In genomic region chr2:205768341-205768740, GRCh38 we compare ENCODE assay signal across 16 cellular contexts.
A peak's percentile ranks its signal among the peaks of the same experiment; 100 is the strongest.
DNase-seq lines count a peak whose midpoint lies in the region; ATAC-seq, FAIRE-seq and TF ChIP-seq lines count a peak whose summit lies in the region.
"Had no signal": no experiment of that assay in that cellular context is flagged by ENCODE, and none has a peak within 500 bp of the region (broad histone marks: within the 10 kb centered on the region; RNA-seq: fewer than 3 reads in every experiment).

No MANE protein-coding gene starts in this region.

- POLR2A ChIA-PET in IMR-90 (lab: Charles Lee; ENCODE audit: unreplicated experiment): no interaction called here

- TF ChIP-seq POLR2A in IMR-90 (IDR thresholded peaks at IDR 0.05; ENCODE audit: low read depth, low read length) (no peak), GM12892 (IDR thresholded peaks at IDR 0.05; ENCODE audit: low read depth, low read length) (no peak), erythroblast (IDR thresholded peaks at IDR 0.05; ENCODE audit: low read length) (no peak)

- H3K4me3 ChIP-seq in IMR-90 (ENCODE audit: insufficient read depth, low read depth, low read length): no peak overlapping the region
- no peak overlapping the region for H3K4me3 ChIP-seq in heart right ventricle
- no peak overlapping the region for H3K4me3 ChIP-seq in trophoblast cell (ENCODE audit: low read depth, low read length)
- H3K4me3 ChIP-seq: adrenal gland had no signal

- no peak overlapping the region for H2AK9ac ChIP-seq in IMR-90 (replicated peaks; ENCODE audit: low read depth, low read length, poor library complexity)

- peak overlapping the region; percentile 78; the same call in 2 of the 3 replicates for H2BK15ac ChIP-seq in IMR-90 (ENCODE audit: low read depth, low read length)

- 77% methylated on average over 5 of the region's 7 CpGs; no CpG with 5 or more reads in 1 of the 2 experiments for WGBS in IMR-90 (ENCODE audit: extremely low coverage in 2 of 2, insufficient read length in 1 of 2), 2 experiments
- 55 to 73% methylated on average over 7 of the region's 7 CpGs for WGBS in heart right ventricle, 2 donors
- WGBS in trophoblast cell (ENCODE audit: extremely low coverage, insufficient coverage, insufficient read length): no CpG with 5 or more reads among the region's 7 CpGs

- peak overlapping the region; percentile 79 for H4K91ac ChIP-seq in IMR-90 (ENCODE audit: insufficient read depth, low read depth, low read length)
- no peak overlapping the region for H4K91ac ChIP-seq in trophoblast cell (ENCODE audit: low read depth, low read length)

- peak overlapping the region; percentile 59 for H2BK5ac ChIP-seq in IMR-90 (ENCODE audit: low read depth, low read length, poor library complexity, severe bottlenecking)
- H2BK5ac ChIP-seq in trophoblast cell (ENCODE audit: low read depth, low read length, poor library complexity): no peak overlapping the region

- no peak for FAIRE-seq in GM12892 (lab: Jason Lieb, UNC)
- FAIRE-seq: HTR-8/SVneo had no signal

- peaks cover 27% of the 10 kb centered on the region for H3K9me1 ChIP-seq in IMR-90 (ENCODE audit: insufficient read depth, low read length)

- peak overlapping the region; percentile 24 for H2BK12ac ChIP-seq in trophoblast cell (ENCODE audit: low read length)

- peak overlapping the region; percentile 83 for H3K14ac ChIP-seq in IMR-90 (replicated peaks; ENCODE audit: low read depth, low read length)
- no peak overlapping the region for H3K14ac ChIP-seq in trophoblast cell (ENCODE audit: low read length)

- H4K12ac ChIP-seq in trophoblast cell (ENCODE audit: low read depth, low read length): no peak overlapping the region

- peak overlapping the region; percentile 87 for H2BK20ac ChIP-seq in IMR-90 (ENCODE audit: low read depth, low read length)

- ATAC-seq in IMR-90 (ENCODE audit: low read depth) (no peak), heart right ventricle (peak in 6 of 8 donors; percentile 61 to 94 (median 83)), HG03139 (IDR thresholded peaks at IDR 0.05; ENCODE audit: unreplicated experiment) (no peak)
- ATAC-seq: stimulated activated naive CD8-positive, alpha-beta T cell treated with anti-CD3 and anti-CD28 coated beads, Interleukin-15, amount 100 ng/mL, for 72 hours had no signal

- H3K79me1 ChIP-seq in IMR-90 (ENCODE audit: low read depth in 1 of 2, low read length in 2 of 2): no peaks in the 10 kb centered on the region
- H3K79me1 ChIP-seq in trophoblast cell (ENCODE audit: low read length): peaks cover 3% of the 10 kb centered on the region

- H3K23ac ChIP-seq in IMR-90 (ENCODE audit: low read depth, low read length): no peak overlapping the region; the same call in none of the 2 replicates
- H3K23ac ChIP-seq in trophoblast cell (ENCODE audit: low read length): no peak overlapping the region

- peak overlapping the region; percentile 79 for H2AK5ac ChIP-seq in IMR-90 (ENCODE audit: low read depth, low read length)
- H2AK5ac ChIP-seq in trophoblast cell (ENCODE audit: low read length): no peak overlapping the region

- CTCF ChIA-PET in IMR-90 (lab: Yijun Ruan, JAX): interaction anchor here (1.0 to 1.2 kb wide), 2 partner anchors 10 to 13 kb away, joined by 3 to 4 read pairs; no protein-coding TSS in a partner anchor

- H3K9me3 ChIP-seq in IMR-90 (ENCODE audit: control insufficient read depth, insufficient read depth, low read length): no peaks in the 10 kb centered on the region
- no peaks in the 10 kb centered on the region for H3K9me3 ChIP-seq in heart right ventricle
- no peaks in the 10 kb centered on the region for H3K9me3 ChIP-seq in trophoblast cell (ENCODE audit: insufficient read depth, low read depth, low read length)
- H3K9me3 ChIP-seq: adrenal gland had no signal

- no peak overlapping the region for H3K56ac ChIP-seq in IMR-90 (ENCODE audit: extremely low read depth, insufficient read depth, low read length)

- H4K20me1 ChIP-seq in IMR-90 (ENCODE audit: insufficient read depth, low read length): 0 out of 2 replicates have a peak, but pooled peaks cover 5% of the 10 kb centered on the region

- peak overlapping the region; percentile 47; the same call in 1 of the 2 replicates for H4K5ac ChIP-seq in IMR-90 (ENCODE audit: low read depth, low read length)

- H3K4me2 ChIP-seq in IMR-90 (ENCODE audit: low read depth, low read length): no peak overlapping the region
- no peak overlapping the region for H3K4me2 ChIP-seq in trophoblast cell (ENCODE audit: low read length)

- in situ Hi-C loops in IMR-90 (cut with MboI; ENCODE audit: low sequenced_read_pairs): no loop called here

- DNase-seq in IMR-90: peak; percentile 15
- DNase-seq in NCI-H510A treated with DMSO at 0.1 percent for 48 hours (lab: John Stamatoyannopoulos, UW): peak; percentile 82
- peak in 1 of 2 donors; percentile 38 for DNase-seq in heart right ventricle
- DNase-seq in trophoblast cell: no peak
- no peak for DNase-seq in GM12892 (ENCODE audit: insufficient read length)
- no peak for DNase-seq in erythroblast (lab: John Stamatoyannopoulos, UW)
- DNase-seq in SW 1271 (lab: John Stamatoyannopoulos, UW): no peak
- DNase-seq: activated B cell treated with CpG ODN at 0.5 μM for 24 hours; adrenal gland; effector CD8-positive, alpha-beta T cell; naive B cell; NCI-H1436 treated with DMSO at 0.1 percent for 48 hours; NCI-H524 treated with DMSO at 0.1 percent for 48 hours; stimulated activated naive CD8-positive, alpha-beta T cell treated with anti-CD3 and anti-CD28 coated beads, Interleukin-15, amount 100 ng/mL, for 72 hours had no signal

- H2BK120ac ChIP-seq in IMR-90 (ENCODE audit: low read depth, low read length) (peak overlapping the region; percentile 67), trophoblast cell (ENCODE audit: insufficient read depth, low read length, poor library complexity) (no peak overlapping the region)

- H4K8ac ChIP-seq in IMR-90 (ENCODE audit: low read depth in 2 of 2, low read length in 2 of 2) (peak overlapping the region; percentile 1 to 25; a peak in 2 of 4 replicates), trophoblast cell (ENCODE audit: low read depth, low read length) (no peak overlapping the region)

- H3K27ac ChIP-seq in IMR-90 (ENCODE audit: insufficient read depth, low read length) (peak overlapping the region; percentile 69; the same call in 1 of the 2 replicates), heart right ventricle (peak overlapping the region in 2 of 10 donors; percentile 31 to 51), trophoblast cell (ENCODE audit: low read depth, low read length) (no peak overlapping the region)
- H3K27ac ChIP-seq: adrenal gland had no signal

- H3K18ac ChIP-seq in IMR-90 (ENCODE audit: low read depth, low read length): peak overlapping the region; percentile 72
- no peak overlapping the region for H3K18ac ChIP-seq in trophoblast cell (ENCODE audit: low read length)

- dilution Hi-C loops in IMR-90 (cut with HindIII; ENCODE audit: low sequenced_read_pairs, unreplicated experiment): no loop called here

- H3K4me1 ChIP-seq in IMR-90 (ENCODE audit: control insufficient read depth, insufficient read depth, low read length): peaks cover 30% of the 10 kb centered on the region
- H3K4me1 ChIP-seq in heart right ventricle: peaks cover 0 to 24% (median 12%) of the 10 kb centered on the region in 9 donors
- H3K4me1 ChIP-seq in trophoblast cell (ENCODE audit: control insufficient read depth in 1 of 2, insufficient read depth in 2 of 2, low read length in 2 of 2): peaks cover 6 to 19% of the 10 kb centered on the region in 2 experiments

- no peak for TF ChIP-seq RAD21 in IMR-90 (IDR thresholded peaks at IDR 0.05; ENCODE audit: low read length)

- H3K27me3 ChIP-seq in IMR-90 (ENCODE audit: control insufficient read depth, insufficient read depth, low read length) (peaks cover 6% of the 10 kb centered on the region), heart right ventricle (peaks cover 0 to 17% (median 4%) of the 10 kb centered on the region in 7 donors), trophoblast cell (ENCODE audit: insufficient read depth, low read length) (no peaks in the 10 kb centered on the region)
- H3K27me3 ChIP-seq: adrenal gland had no signal

- no peaks in the 10 kb centered on the region for H3K79me2 ChIP-seq in trophoblast cell (ENCODE audit: control insufficient read depth, insufficient read depth, low read length, poor library complexity)

- H2AFZ ChIP-seq in IMR-90 (replicated peaks; ENCODE audit: low read length, poor library complexity) (no peak overlapping the region), trophoblast cell (ENCODE audit: insufficient read depth, low read length, poor library complexity) (no peak overlapping the region)

- no peak overlapping the region for H3K9ac ChIP-seq in IMR-90 (ENCODE audit: low read depth, low read length)
- H3K9ac ChIP-seq in trophoblast cell (ENCODE audit: low read length): no peak overlapping the region

- no peak for TF ChIP-seq CTCF in IMR-90 (conservative IDR thresholded peaks at IDR 0.05; ENCODE audit: low read depth, low read length)
- no peak for TF ChIP-seq CTCF in heart right ventricle (IDR thresholded peaks at IDR 0.05)

- H3K36me3 ChIP-seq in IMR-90 (ENCODE audit: control insufficient read depth, insufficient read depth, low read length): peaks cover 36% of the 10 kb centered on the region
- H3K36me3 ChIP-seq in heart right ventricle: peaks cover 0 to 66% (median 0%) of the 10 kb centered on the region in 9 donors
- peaks cover 2 to 18% of the 10 kb centered on the region in 2 experiments for H3K36me3 ChIP-seq in trophoblast cell (ENCODE audit: control insufficient read depth in 1 of 2, insufficient read depth in 2 of 2, low read length in 2 of 2)

- intact Hi-C loops in IMR-90 (cut with micrococcal nuclease) (loop anchor here (2.0 to 10.0 kb wide), 2 partner anchors 180 to 1504 kb away; no protein-coding TSS in a partner anchor), heart right ventricle (cut with DNase I) (loop anchor here in 7 of 10 donors (2.0 to 5.0 kb wide), 5 partner anchors 81 to 179 kb away; no protein-coding TSS in a partner anchor)

- H3K4ac ChIP-seq in IMR-90 (ENCODE audit: low read depth, low read length): peak overlapping the region; percentile 59
- no peak overlapping the region for H3K4ac ChIP-seq in trophoblast cell (ENCODE audit: low read depth, low read length)

- no TSS peak for BruUV-seq in IMR-90 (replicated peaks; lab: Mats Ljungman, UMichigan)

TF ChIP-seq in IMR-90, 13 proteins besides CTCF, POLR2A, EP300 and RAD21 (continues in another document):
- no peak for TF ChIP-seq RFX5 (IDR thresholded peaks at IDR 0.05; ENCODE audit: low read depth, low read length)
- no peak for TF ChIP-seq USF2 (IDR thresholded peaks at IDR 0.05; ENCODE audit: low read depth, low read length)
- TF ChIP-seq BHLHE40 (IDR thresholded peaks at IDR 0.05; ENCODE audit: low read depth, low read length): no peak
- TF ChIP-seq CHD1 (IDR thresholded peaks at IDR 0.05; ENCODE audit: low read depth, low read length): no peak

Comparison
In these comparisons a context has a peak if more than half of its experiments do, and no peak if none do; other contexts are left out.
1. ATAC-seq: peak in heart right ventricle (6 of 8); none in IMR-90 (single experiment) and HG03139 (single experiment).
2. DNase-seq: peak in IMR-90 (single experiment) and NCI-H510A treated with DMSO at 0.1 percent for 48 hours (single experiment); none in trophoblast cell (0 of 2), GM12892 (single experiment), erythroblast (0 of 2) and SW 1271 (0 of 2).